8 cellular contexts compared by ENCODE assay signal in genomic region chr2:149598014-149598395, GRCh38.
A peak's percentile ranks its signal among the peaks of the same experiment; 100 is the strongest.
DNase-seq lines count a peak whose midpoint lies in the region; ATAC-seq and TF ChIP-seq lines count a peak whose summit lies in the region.

No MANE protein-coding gene starts in this region.

- H3K9ac ChIP-seq in Loucy (ENCODE audit: low read depth, low read length, poor library complexity, severe bottlenecking) (no peak overlapping the region), rectal smooth muscle tissue (ENCODE audit: low read length) (no peak overlapping the region)

- H3K4me1 ChIP-seq in Loucy (ENCODE audit: insufficient read depth, low read length, poor library complexity, severe bottlenecking) (peaks cover 20% of the 10 kb centered on the region), rectal smooth muscle tissue (ENCODE audit: control insufficient read depth, insufficient read depth, low read length) (no peaks in the 10 kb centered on the region)

- ATAC-seq in GM21447 (IDR thresholded peaks at IDR 0.05; ENCODE audit: unreplicated experiment) = peak; percentile 4

- H3K36me3 ChIP-seq in Loucy (ENCODE audit: insufficient read depth, low read length) (no peaks in the 10 kb centered on the region), rectal smooth muscle tissue (ENCODE audit: control insufficient read depth, insufficient read depth, low read length) (no peaks in the 10 kb centered on the region), WERI-Rb-1 (no peaks in the 10 kb centered on the region)

- H3K27ac ChIP-seq in epithelial cell of prostate (peak overlapping the region; percentile 34), rectal smooth muscle tissue (ENCODE audit: low read depth, low read length) (no peak overlapping the region), WERI-Rb-1 (no peak overlapping the region)

- no peaks in the 10 kb centered on the region for H3K79me2 ChIP-seq in Loucy (ENCODE audit: insufficient read depth, low read length)

- H3K4me3 ChIP-seq in Loucy (ENCODE audit: low read length, poor library complexity, severe bottlenecking) (peak overlapping the region; percentile 52), rectal smooth muscle tissue (ENCODE audit: low read length) (peak overlapping the region; percentile 25), WERI-Rb-1 (ENCODE audit: low read depth, low read length) (no peak overlapping the region)

- TF ChIP-seq CTCF in Loucy (conservative IDR thresholded peaks at IDR 0.05; ENCODE audit: low read length) (no peak), GM10266 (IDR thresholded peaks at IDR 0.05; ENCODE audit: control insufficient read depth, insufficient read depth, low read depth, missing control alignments) (no peak), WERI-Rb-1 (IDR thresholded peaks at IDR 0.05; ENCODE audit: low read depth, low read length) (no peak)

- H3K9me2 ChIP-seq in Loucy (replicated peaks; ENCODE audit: low read depth, low read length) = no peaks in the 10 kb centered on the region

- peak overlapping the region; percentile 69 for H3K4me2 ChIP-seq in Loucy (ENCODE audit: low read depth, low read length, poor library complexity, severe bottlenecking)

- H3K27me3 ChIP-seq in Loucy (ENCODE audit: insufficient read depth, low read length, poor library complexity, severe bottlenecking) = no peaks in the 10 kb centered on the region
- no peaks in the 10 kb centered on the region for H3K27me3 ChIP-seq in rectal smooth muscle tissue (ENCODE audit: control insufficient read depth, insufficient read depth, low read length)
- H3K27me3 ChIP-seq in WERI-Rb-1 (ENCODE audit: insufficient read depth, low read depth, severe bottlenecking) = no peaks in the 10 kb centered on the region

- no peaks in the 10 kb centered on the region for H3F3A ChIP-seq in Loucy (ENCODE audit: low read depth)

- H4K20me1 ChIP-seq in Loucy (ENCODE audit: insufficient read depth, low read length, poor library complexity, severe bottlenecking) = no peaks in the 10 kb centered on the region

- H2AFZ ChIP-seq in Loucy (ENCODE audit: low read length) = peak overlapping the region; percentile 81

- no peak for DNase-seq in epithelial cell of prostate (ENCODE audit: low read depth, low spot score)
- DNase-seq in GM10266 (ENCODE audit: extremely low spot score) = no peak
- no peak for DNase-seq in HPDE6-E6E7 (ENCODE audit: extremely low spot score)
- no peak for DNase-seq in WERI-Rb-1
- DNase-seq in activated CD8-positive, alpha-beta memory T cell treated with anti-CD3 and anti-CD28 coated beads, Interleukin-2, amount 50 U/mL, for 48 hours = no peak

- H3K9me3 ChIP-seq in Loucy (ENCODE audit: insufficient read depth, low read depth, low read length) (no peaks in the 10 kb centered on the region), WERI-Rb-1 (ENCODE audit: severe bottlenecking) (no peaks in the 10 kb centered on the region)
